In genomic region chr10:49642311-49642710, GRCh38 we compare ENCODE assay signal across 23 cellular contexts. TPM values are rescaled to one million over a fixed set of nuclear protein-coding genes. Genes with fewer than 3 reads are reported as not detected.
A peak's percentile ranks its signal among the peaks of the same experiment; 100 is the strongest.
DNase-seq lines count a peak whose midpoint lies in the region; ATAC-seq, FAIRE-seq and TF ChIP-seq lines count a peak whose summit lies in the region.
"Had no signal": no experiment of that assay in that cellular context is flagged by ENCODE, and none has a peak within 500 bp of the region (broad histone marks: within the 10 kb centered on the region; RNA-seq: fewer than 3 reads in every experiment).

No MANE protein-coding gene starts in this region.

- H3K79me2 ChIP-seq in osteoblast (ENCODE audit: insufficient read depth, low read length): no peaks in the 10 kb centered on the region

- no peak for TF ChIP-seq POLR2A in GM12891 (IDR thresholded peaks at IDR 0.05; ENCODE audit: low read depth, low read length)

- CTCF ChIA-PET in activated CD8-positive, alpha-beta T cell treated with anti-CD3 and anti-CD28 coated beads, Interleukin-2, amount 10 ng/mL, durations not matched to agents 7 days and 5 days (lab: Charles Lee): no interaction called here

- H3K27me3 Mint-ChIP-seq in activated CD8-positive, alpha-beta T cell treated with anti-CD3 and anti-CD28 coated beads, Interleukin-2, amount 10 ng/mL, durations not matched to agents 7 days and 5 days (ENCODE audit: low read depth): peaks cover 21% of the 10 kb centered on the region

- H3K4me2 ChIP-seq in BLaER1: no peak overlapping the region
- no peak overlapping the region for H3K4me2 ChIP-seq in osteoblast (ENCODE audit: insufficient read depth, low read length)

- H3K27ac Mint-ChIP-seq in activated CD8-positive, alpha-beta T cell treated with anti-CD3 and anti-CD28 coated beads, Interleukin-2, amount 10 ng/mL, durations not matched to agents 7 days and 5 days: no peak overlapping the region
- H3K27ac Mint-ChIP-seq: CD8-positive, alpha-beta T cell; HFFc6 had no signal

- FAIRE-seq in GM12891 (lab: Jason Lieb, UNC): no peak
- FAIRE-seq: G401.6, GM18507, H54 had no signal

- no peaks in the 10 kb centered on the region for H3K36me3 ChIP-seq in BLaER1
- H3K36me3 ChIP-seq in HUES6 (ENCODE audit: control insufficient read depth, insufficient read depth, low read length): no peaks in the 10 kb centered on the region
- no peaks in the 10 kb centered on the region for H3K36me3 ChIP-seq in osteoblast (ENCODE audit: insufficient read depth, low read length)
- no peaks in the 10 kb centered on the region for H3K36me3 ChIP-seq in psoas muscle (ENCODE audit: insufficient read depth in 1 of 2, low read depth in 1 of 2)
- H3K36me3 ChIP-seq: HAP-1 had no signal

- no peak overlapping the region for H2AFZ ChIP-seq in osteoblast (ENCODE audit: low read length)

- H4K20me1 ChIP-seq in BLaER1 (no peaks in the 10 kb centered on the region), osteoblast (ENCODE audit: insufficient read depth, low read length) (no peaks in the 10 kb centered on the region)

- H3K27me3 ChIP-seq in BLaER1 (no peaks in the 10 kb centered on the region), HUES6 (ENCODE audit: control insufficient read depth, insufficient read depth, low read length) (peaks cover 8% of the 10 kb centered on the region), osteoblast (ENCODE audit: insufficient read depth, low read length) (peaks cover 14% of the 10 kb centered on the region), psoas muscle (ENCODE audit: insufficient read depth in 3 of 3, low read length in 2 of 3) (peaks cover 0 to 10% (median 6%) of the 10 kb centered on the region in 3 donors)

- in situ Hi-C loops in GM13977 (cut with MboI; ENCODE audit: low pct_unique_long_range_greater_than_20kb, low sequenced_read_pairs, unreplicated experiment): no loop called here

- H3K4me3 Mint-ChIP-seq in activated CD8-positive, alpha-beta T cell treated with anti-CD3 and anti-CD28 coated beads, Interleukin-2, amount 10 ng/mL, durations not matched to agents 7 days and 5 days: no peak overlapping the region
- H3K4me3 Mint-ChIP-seq: CD4-positive, CD25-positive, alpha-beta regulatory T cell; CD8-positive, alpha-beta T cell; HFFc6 had no signal

- H3K9me3 ChIP-seq in BLaER1 (no peaks in the 10 kb centered on the region), HUES6 (ENCODE audit: control insufficient read depth, insufficient read depth, low read depth, low read length) (no peaks in the 10 kb centered on the region), osteoblast (ENCODE audit: low read depth, low read length) (no peaks in the 10 kb centered on the region), psoas muscle (no peaks in the 10 kb centered on the region)
- H3K9me3 ChIP-seq: Caco-2, HAP-1 had no signal

- peaks cover 41% of the 10 kb centered on the region for H3K4me1 ChIP-seq in BLaER1
- H3K4me1 ChIP-seq in HUES6 (ENCODE audit: control insufficient read depth, insufficient read depth, low read length): no peaks in the 10 kb centered on the region
- no peaks in the 10 kb centered on the region for H3K4me1 ChIP-seq in osteoblast (ENCODE audit: insufficient read depth, low read length)
- no peaks in the 10 kb centered on the region for H3K4me1 ChIP-seq in psoas muscle
- H3K4me1 ChIP-seq: Caco-2, HAP-1 had no signal

- TF ChIP-seq CTCF in osteoblast (IDR thresholded peaks at IDR 0.05; ENCODE audit: extremely low read depth, low read depth, low read length) (no peak), GM13977 (IDR thresholded peaks at IDR 0.05; ENCODE audit: extremely low read depth, insufficient read depth, missing control alignments) (no peak), psoas muscle (IDR thresholded peaks at IDR 0.05) (no peak)

- H3K36me3 Mint-ChIP-seq in activated CD8-positive, alpha-beta T cell treated with anti-CD3 and anti-CD28 coated beads, Interleukin-2, amount 10 ng/mL, durations not matched to agents 7 days and 5 days (ENCODE audit: low read depth): no peaks in the 10 kb centered on the region
- H3K36me3 Mint-ChIP-seq: CD4-positive, CD25-positive, alpha-beta regulatory T cell; CD8-positive, alpha-beta T cell had no signal

- POLR2A ChIA-PET in activated CD8-positive, alpha-beta T cell treated with anti-CD3 and anti-CD28 coated beads, Interleukin-2, amount 10 ng/mL, durations not matched to agents 7 days and 5 days (lab: Charles Lee): no interaction called here

- 83 to 88% (median 84%) methylated on average over 3 of the region's 3 CpGs for WGBS in psoas muscle, 3 donors

- no peak for ATAC-seq in psoas muscle
- no peak for ATAC-seq in activated CD8-positive, alpha-beta T cell treated with anti-CD3 and anti-CD28 coated beads, Interleukin-2, amount 10 ng/mL, durations not matched to agents 7 days and 5 days
- ATAC-seq: CD8-positive, alpha-beta T cell had no signal

- peak; percentile 25 for DNase-seq in islet precursor cell
- peak; percentile 42 for DNase-seq in osteoblast (ENCODE audit: insufficient read length, low spot score, missing footprints)
- DNase-seq in GM13977 (ENCODE audit: low spot score): no peak
- no peak for DNase-seq in psoas muscle
- DNase-seq in GM12891 (ENCODE audit: insufficient read length, low spot score): no peak
- no peak for DNase-seq in activated CD8-positive, alpha-beta T cell treated with anti-CD3 and anti-CD28 coated beads, Interleukin-2, amount 10 ng/mL, durations not matched to agents 7 days and 5 days
- DNase-seq: CD4-positive, CD25-positive, alpha-beta regulatory T cell; CD8-positive, alpha-beta T cell; DMS153; DND-41; GOT3; HFFc6 had no signal

- H3K4me3 ChIP-seq in BLaER1: no peak overlapping the region
- H3K4me3 ChIP-seq in HUES6 (ENCODE audit: low read depth, low read length): no peak overlapping the region
- no peak overlapping the region for H3K4me3 ChIP-seq in osteoblast (ENCODE audit: insufficient read depth, low read length)
- H3K4me3 ChIP-seq in psoas muscle: no peak overlapping the region
- H3K4me3 ChIP-seq: HAP-1 had no signal

- no peaks in the 10 kb centered on the region for H3K4me1 Mint-ChIP-seq in activated CD8-positive, alpha-beta T cell treated with anti-CD3 and anti-CD28 coated beads, Interleukin-2, amount 10 ng/mL, durations not matched to agents 7 days and 5 days (ENCODE audit: low read depth)
- H3K4me1 Mint-ChIP-seq: CD4-positive, CD25-positive, alpha-beta regulatory T cell had no signal

- intact Hi-C loops in psoas muscle (cut with DNase I): no loop called here

- H3K9ac ChIP-seq in BLaER1: no peak overlapping the region
- peak overlapping the region; percentile 4 for H3K9ac ChIP-seq in HUES6 (ENCODE audit: low read length)

- H3K27ac ChIP-seq in BLaER1 (0 out of 2 replicates have a peak overlapping the region, but pooled peaks have one; percentile 9), HUES6 (ENCODE audit: low read depth, low read length) (no peak overlapping the region), osteoblast (ENCODE audit: low read depth, low read length) (no peak overlapping the region), psoas muscle (no peak overlapping the region)
- H3K27ac ChIP-seq: C4-2B had no signal

- H3K9me3 Mint-ChIP-seq in activated CD8-positive, alpha-beta T cell treated with anti-CD3 and anti-CD28 coated beads, Interleukin-2, amount 10 ng/mL, durations not matched to agents 7 days and 5 days (ENCODE audit: insufficient read depth): no peaks in the 10 kb centered on the region
- H3K9me3 Mint-ChIP-seq: CD4-positive, CD25-positive, alpha-beta regulatory T cell; CD8-positive, alpha-beta T cell; HFFc6 had no signal

TF ChIP-seq in GM12891, 5 proteins besides CTCF, POLR2A, EP300 and RAD21:
- no peak for TF ChIP-seq SPI1 (IDR thresholded peaks at IDR 0.05; ENCODE audit: low read depth, low read length)
- no peak for TF ChIP-seq PAX5 (IDR thresholded peaks at IDR 0.05; ENCODE audit: insufficient read depth, low read length, severe bottlenecking)
- TF ChIP-seq TAF1 (IDR thresholded peaks at IDR 0.05; ENCODE audit: low read depth, low read length): no peak
- no peak for TF ChIP-seq POLR2AphosphoS5 (IDR thresholded peaks at IDR 0.05; ENCODE audit: low read depth, low read length)
- no peak for TF ChIP-seq POU2F2 (IDR thresholded peaks at IDR 0.05; ENCODE audit: low read depth, low read length)

RNA-seq across cellular contexts. Expression of gene CHAT, which starts 28.5 kb away (rescaled TPM):
- total RNA-seq in osteoblast (not detected in 2 replicates), psoas muscle (not detected)
- polyA plus RNA-seq in psoas muscle: not detected
- polyA plus RNA-seq in GM12891 (2012; ENCODE audit: low read depth, missing spikeins): not detected
- total RNA-seq in activated CD8-positive, alpha-beta T cell treated with anti-CD3 and anti-CD28 coated beads, Interleukin-2, amount 10 ng/mL, durations not matched to agents 7 days and 5 days: not detected
- total RNA-seq: A172; CD4-positive, CD25-positive, alpha-beta regulatory T cell; CD8-positive, alpha-beta T cell; HFFc6 had no signal
- polyA plus RNA-seq: BJ; CD4-positive, CD25-positive, alpha-beta regulatory T cell had no signal

RNA-seq across cellular contexts. Expression of gene SLC18A3, which starts 32.2 kb away (rescaled TPM):
- total RNA-seq in osteoblast (not detected in 2 replicates), psoas muscle (not detected)
- polyA plus RNA-seq in psoas muscle: not detected
- not detected for polyA plus RNA-seq in GM12891 (2012; ENCODE audit: low read depth, missing spikeins)
- total RNA-seq in activated CD8-positive, alpha-beta T cell treated with anti-CD3 and anti-CD28 coated beads, Interleukin-2, amount 10 ng/mL, durations not matched to agents 7 days and 5 days: not detected
- total RNA-seq: A172; Caco-2; CD4-positive, CD25-positive, alpha-beta regulatory T cell; CD8-positive, alpha-beta T cell; HFFc6 had no signal
- polyA plus RNA-seq: BJ; CD4-positive, CD25-positive, alpha-beta regulatory T cell had no signal

RNA-seq across cellular contexts. Expression of gene C10orf53, which starts 37.1 kb away (rescaled TPM):
- total RNA-seq in osteoblast (not detected in 2 replicates), psoas muscle (not detected)
- polyA plus RNA-seq in psoas muscle: not detected
- not detected for polyA plus RNA-seq in GM12891 (2012; ENCODE audit: low read depth, missing spikeins)
- total RNA-seq in activated CD8-positive, alpha-beta T cell treated with anti-CD3 and anti-CD28 coated beads, Interleukin-2, amount 10 ng/mL, durations not matched to agents 7 days and 5 days: not detected
- total RNA-seq: A172; A673; Caco-2; CD4-positive, CD25-positive, alpha-beta regulatory T cell; CD8-positive, alpha-beta T cell; HFFc6 had no signal
- polyA plus RNA-seq: BJ; CD4-positive, CD25-positive, alpha-beta regulatory T cell had no signal

Comparison
In these comparisons a context has a peak if more than half of its experiments do, and no peak if none do; other contexts are left out.
1. DNase-seq: peak in islet precursor cell (single experiment) and osteoblast (single experiment); none in GM13977 (single experiment), psoas muscle (0 of 2), GM12891 (single experiment) and activated CD8-positive, alpha-beta T cell treated with anti-CD3 and anti-CD28 coated beads, Interleukin-2, amount 10 ng/mL, durations not matched to agents 7 days and 5 days (single experiment).